In the genomic region with DNA sequence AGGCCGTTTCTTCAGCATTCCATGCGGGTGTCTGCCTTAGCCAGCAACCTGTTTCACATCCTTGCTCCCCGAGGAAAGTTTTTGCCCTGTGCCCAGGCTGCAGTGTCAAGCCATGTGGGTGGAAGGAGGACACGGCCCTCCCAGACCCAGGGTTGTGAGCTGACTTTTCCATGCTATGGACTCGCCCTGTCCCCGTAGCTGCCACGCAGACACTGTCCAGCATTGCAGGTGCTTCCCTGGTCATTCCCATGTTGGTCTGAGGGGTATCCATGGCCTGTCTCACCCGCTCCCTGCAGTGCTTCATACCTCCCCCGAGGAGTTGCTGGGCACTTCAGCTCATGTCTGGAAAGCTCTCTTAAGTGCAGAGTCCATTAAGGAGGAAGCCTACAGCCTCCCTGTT, we compare ENCODE assay signal across 19 cellular contexts.
"Had no signal": no experiment of that assay in that cellular context is flagged by ENCODE, and none has a peak within 500 bp of the region (broad histone marks: within the 10 kb centered on the region; RNA-seq: fewer than 3 reads in every experiment).

No MANE protein-coding gene starts in this region.

- H3K36me3 ChIP-seq: adrenal gland, breast epithelium, esophagus muscularis mucosa, gastrocnemius medialis, vagina, WERI-Rb-1 had no signal

- ATAC-seq: effector memory CD8-positive, alpha-beta T cell; stimulated activated naive B cell treated with anti-CD40 and anti-IgM and Interleukin-4, amounts not matched to agents 10 μg/mL and 1 μg/mL and 100 μg/mL, for 72 hours had no signal

- H3K27ac ChIP-seq: adrenal gland, esophagus muscularis mucosa, parathyroid adenoma, vagina, WERI-Rb-1 had no signal

- H3K4me3 ChIP-seq: adrenal gland, esophagus muscularis mucosa, gastrocnemius medialis, vagina had no signal

- H2AFZ ChIP-seq: parathyroid adenoma had no signal

- H3K27me3 ChIP-seq: adrenal gland, breast epithelium, dorsolateral prefrontal cortex, gastrocnemius medialis, vagina had no signal

- H3K9me3 ChIP-seq: adrenal gland, breast epithelium, esophagus muscularis mucosa, gastrocnemius medialis, vagina had no signal

- FAIRE-seq: astrocyte, colon, TTC549 had no signal

- H3K79me2 ChIP-seq: parathyroid adenoma had no signal

- H3K9ac ChIP-seq: parathyroid adenoma had no signal

- DNase-seq: activated CD4-positive, CD25-positive, alpha-beta regulatory T cell treated with anti-CD3 and anti-CD28 coated beads, Interleukin-2, amount 50 U/mL, for 72 hours; activated T-cell treated with anti-CD3 and anti-CD28 coated beads, Interleukin-2, amount 50 U/mL, for 1 hour; adrenal gland; dorsolateral prefrontal cortex; effector memory CD8-positive, alpha-beta T cell; gastrocnemius medialis; nucleus accumbens; stimulated activated CD4-positive, alpha-beta T cell treated with anti-CD3 and anti-CD28 coated beads, Interleukin-2, amount 100 ng/mL, for 48 hours; stimulated activated CD8-positive, alpha-beta memory T cell treated with anti-CD3 and anti-CD28 coated beads, Interleukin-4, amount 100 ng/mL, for 48 hours; stimulated activated naive B cell treated with anti-CD40 and anti-IgM and Interleukin-4, amounts not matched to agents 10 μg/mL and 1 μg/mL and 100 μg/mL, for 72 hours; trophoblast cell; WERI-Rb-1 had no signal

- H3K4me1 ChIP-seq: breast epithelium, parathyroid adenoma had no signal
